1 cellular context compared by ENCODE assay signal in the genomic region with DNA sequence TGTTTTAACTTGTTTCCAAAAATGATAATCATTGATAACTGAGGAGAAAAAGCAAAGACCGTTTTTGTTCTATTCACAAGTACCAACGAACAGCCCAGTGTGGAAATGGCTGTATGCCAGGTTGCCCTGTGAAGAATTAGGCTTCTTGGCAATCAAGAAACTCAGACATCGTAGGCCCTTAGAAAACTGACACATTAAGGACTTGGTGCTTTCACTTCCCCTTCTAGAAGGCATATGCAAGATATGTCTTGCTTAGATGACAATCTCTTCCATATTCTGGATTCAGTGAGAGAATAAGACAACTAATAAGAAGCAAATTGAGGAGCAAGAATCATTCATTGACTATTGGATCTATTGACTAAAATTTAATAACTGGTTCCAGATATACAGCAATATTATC.
TF ChIP-seq lines count a peak whose summit lies in the region.

No MANE protein-coding gene starts in this region.

TF ChIP-seq in GM12878, 131 proteins besides CTCF, POLR2A, EP300 and RAD21 (continued from another document):
- TF ChIP-seq, protein P1, sequence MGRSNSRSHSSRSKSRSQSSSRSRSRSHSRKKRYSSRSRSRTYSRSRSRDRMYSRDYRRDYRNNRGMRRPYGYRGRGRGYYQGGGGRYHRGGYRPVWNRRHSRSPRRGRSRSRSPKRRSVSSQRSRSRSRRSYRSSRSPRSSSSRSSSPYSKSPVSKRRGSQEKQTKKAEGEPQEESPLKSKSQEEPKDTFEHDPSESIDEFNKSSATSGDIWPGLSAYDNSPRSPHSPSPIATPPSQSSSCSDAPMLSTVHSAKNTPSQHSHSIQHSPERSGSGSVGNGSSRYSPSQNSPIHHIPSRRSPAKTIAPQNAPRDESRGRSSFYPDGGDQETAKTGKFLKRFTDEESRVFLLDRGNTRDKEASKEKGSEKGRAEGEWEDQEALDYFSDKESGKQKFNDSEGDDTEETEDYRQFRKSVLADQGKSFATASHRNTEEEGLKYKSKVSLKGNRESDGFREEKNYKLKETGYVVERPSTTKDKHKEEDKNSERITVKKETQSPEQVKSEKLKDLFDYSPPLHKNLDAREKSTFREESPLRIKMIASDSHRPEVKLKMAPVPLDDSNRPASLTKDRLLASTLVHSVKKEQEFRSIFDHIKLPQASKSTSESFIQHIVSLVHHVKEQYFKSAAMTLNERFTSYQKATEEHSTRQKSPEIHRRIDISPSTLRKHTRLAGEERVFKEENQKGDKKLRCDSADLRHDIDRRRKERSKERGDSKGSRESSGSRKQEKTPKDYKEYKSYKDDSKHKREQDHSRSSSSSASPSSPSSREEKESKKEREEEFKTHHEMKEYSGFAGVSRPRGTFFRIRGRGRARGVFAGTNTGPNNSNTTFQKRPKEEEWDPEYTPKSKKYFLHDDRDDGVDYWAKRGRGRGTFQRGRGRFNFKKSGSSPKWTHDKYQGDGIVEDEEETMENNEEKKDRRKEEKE (IDR thresholded peaks at IDR 0.05), result no peak
- no peak for TF ChIP-seq CHD4 (IDR thresholded peaks at IDR 0.05)
- no peak for TF ChIP-seq PAX8 (IDR thresholded peaks at IDR 0.05)
- TF ChIP-seq SPI1 (IDR thresholded peaks at IDR 0.05; ENCODE audit: borderline replicate concordance, insufficient read depth, low read depth, low read length), result peak; percentile 97
- TF ChIP-seq TCF3 (IDR thresholded peaks at IDR 0.05; ENCODE audit: borderline replicate concordance, insufficient read depth, low read depth, low read length), result no peak
- no peak for TF ChIP-seq NRF1 (conservative IDR thresholded peaks at IDR 0.05; ENCODE audit: low read depth, low read length)
- peak; percentile 75 for TF ChIP-seq DPF2 (IDR thresholded peaks at IDR 0.05)
- no peak for TF ChIP-seq SMC3 (IDR thresholded peaks at IDR 0.05; ENCODE audit: borderline replicate concordance, low read length)
- TF ChIP-seq RELA (IDR thresholded peaks at IDR 0.05; ENCODE audit: borderline replicate concordance, partially characterized antibody), result peak; percentile 28
- peak; percentile 76 to 80; a peak in 3 of 4 replicates for TF ChIP-seq IKZF2 (IDR thresholded peaks at IDR 0.05)
- TF ChIP-seq GABPA (IDR thresholded peaks at IDR 0.05; ENCODE audit: low read depth), result no peak
- TF ChIP-seq SMAD1 (IDR thresholded peaks at IDR 0.05; ENCODE audit: low read depth, partially characterized antibody), result peak; percentile 80
- no peak for TF ChIP-seq SMARCA5 (IDR thresholded peaks at IDR 0.05)
- TF ChIP-seq MEF2B (IDR thresholded peaks at IDR 0.05; ENCODE audit: partially characterized antibody, poor library complexity, severe bottlenecking), result peak; percentile 36
- no peak for TF ChIP-seq EZH2 (IDR thresholded peaks at IDR 0.05; ENCODE audit: borderline replicate concordance, control insufficient read depth, low read depth, low read length)
- TF ChIP-seq, protein P2, sequence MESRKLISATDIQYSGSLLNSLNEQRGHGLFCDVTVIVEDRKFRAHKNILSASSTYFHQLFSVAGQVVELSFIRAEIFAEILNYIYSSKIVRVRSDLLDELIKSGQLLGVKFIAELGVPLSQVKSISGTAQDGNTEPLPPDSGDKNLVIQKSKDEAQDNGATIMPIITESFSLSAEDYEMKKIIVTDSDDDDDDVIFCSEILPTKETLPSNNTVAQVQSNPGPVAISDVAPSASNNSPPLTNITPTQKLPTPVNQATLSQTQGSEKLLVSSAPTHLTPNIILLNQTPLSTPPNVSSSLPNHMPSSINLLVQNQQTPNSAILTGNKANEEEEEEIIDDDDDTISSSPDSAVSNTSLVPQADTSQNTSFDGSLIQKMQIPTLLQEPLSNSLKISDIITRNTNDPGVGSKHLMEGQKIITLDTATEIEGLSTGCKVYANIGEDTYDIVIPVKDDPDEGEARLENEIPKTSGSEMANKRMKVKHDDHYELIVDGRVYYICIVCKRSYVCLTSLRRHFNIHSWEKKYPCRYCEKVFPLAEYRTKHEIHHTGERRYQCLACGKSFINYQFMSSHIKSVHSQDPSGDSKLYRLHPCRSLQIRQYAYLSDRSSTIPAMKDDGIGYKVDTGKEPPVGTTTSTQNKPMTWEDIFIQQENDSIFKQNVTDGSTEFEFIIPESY (IDR thresholded peaks at IDR 0.05), result no peak
- TF ChIP-seq FOS (IDR thresholded peaks at IDR 0.05; ENCODE audit: borderline replicate concordance, extremely low read depth, insufficient read length), result no peak
- no peak for TF ChIP-seq RAD51 (IDR thresholded peaks at IDR 0.05)
- no peak for TF ChIP-seq SP1 (IDR thresholded peaks at IDR 0.05; ENCODE audit: low read depth, low read length)
- TF ChIP-seq CREM (IDR thresholded peaks at IDR 0.05; ENCODE audit: low read depth), result no peak
- TF ChIP-seq, protein P3, sequence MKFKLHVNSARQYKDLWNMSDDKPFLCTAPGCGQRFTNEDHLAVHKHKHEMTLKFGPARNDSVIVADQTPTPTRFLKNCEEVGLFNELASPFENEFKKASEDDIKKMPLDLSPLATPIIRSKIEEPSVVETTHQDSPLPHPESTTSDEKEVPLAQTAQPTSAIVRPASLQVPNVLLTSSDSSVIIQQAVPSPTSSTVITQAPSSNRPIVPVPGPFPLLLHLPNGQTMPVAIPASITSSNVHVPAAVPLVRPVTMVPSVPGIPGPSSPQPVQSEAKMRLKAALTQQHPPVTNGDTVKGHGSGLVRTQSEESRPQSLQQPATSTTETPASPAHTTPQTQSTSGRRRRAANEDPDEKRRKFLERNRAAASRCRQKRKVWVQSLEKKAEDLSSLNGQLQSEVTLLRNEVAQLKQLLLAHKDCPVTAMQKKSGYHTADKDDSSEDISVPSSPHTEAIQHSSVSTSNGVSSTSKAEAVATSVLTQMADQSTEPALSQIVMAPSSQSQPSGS (IDR thresholded peaks at IDR 0.05; ENCODE audit: low read length), result no peak
- TF ChIP-seq, protein P4, sequence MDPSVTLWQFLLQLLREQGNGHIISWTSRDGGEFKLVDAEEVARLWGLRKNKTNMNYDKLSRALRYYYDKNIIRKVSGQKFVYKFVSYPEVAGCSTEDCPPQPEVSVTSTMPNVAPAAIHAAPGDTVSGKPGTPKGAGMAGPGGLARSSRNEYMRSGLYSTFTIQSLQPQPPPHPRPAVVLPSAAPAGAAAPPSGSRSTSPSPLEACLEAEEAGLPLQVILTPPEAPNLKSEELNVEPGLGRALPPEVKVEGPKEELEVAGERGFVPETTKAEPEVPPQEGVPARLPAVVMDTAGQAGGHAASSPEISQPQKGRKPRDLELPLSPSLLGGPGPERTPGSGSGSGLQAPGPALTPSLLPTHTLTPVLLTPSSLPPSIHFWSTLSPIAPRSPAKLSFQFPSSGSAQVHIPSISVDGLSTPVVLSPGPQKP (IDR thresholded peaks at IDR 0.05; ENCODE audit: low read depth, low read length), result no peak
- TF ChIP-seq BHLHE40 (IDR thresholded peaks at IDR 0.05; ENCODE audit: borderline replicate concordance in 1 of 2, low read depth in 2 of 2, low read length in 1 of 2), result no peak
- TF ChIP-seq MTA2 (IDR thresholded peaks at IDR 0.05; ENCODE audit: low read depth), result peak; percentile 80
- no peak for TF ChIP-seq ASH2L (IDR thresholded peaks at IDR 0.05; ENCODE audit: borderline replicate concordance, low read depth)
- no peak; the same call in 2 of the 3 replicates for TF ChIP-seq POU2F2 (IDR thresholded peaks at IDR 0.05; ENCODE audit: borderline replicate concordance, low read depth, low read length)
- TF ChIP-seq MYB (IDR thresholded peaks at IDR 0.05; ENCODE audit: borderline replicate concordance, low read depth, low read length), result no peak
